In the genomic region with DNA sequence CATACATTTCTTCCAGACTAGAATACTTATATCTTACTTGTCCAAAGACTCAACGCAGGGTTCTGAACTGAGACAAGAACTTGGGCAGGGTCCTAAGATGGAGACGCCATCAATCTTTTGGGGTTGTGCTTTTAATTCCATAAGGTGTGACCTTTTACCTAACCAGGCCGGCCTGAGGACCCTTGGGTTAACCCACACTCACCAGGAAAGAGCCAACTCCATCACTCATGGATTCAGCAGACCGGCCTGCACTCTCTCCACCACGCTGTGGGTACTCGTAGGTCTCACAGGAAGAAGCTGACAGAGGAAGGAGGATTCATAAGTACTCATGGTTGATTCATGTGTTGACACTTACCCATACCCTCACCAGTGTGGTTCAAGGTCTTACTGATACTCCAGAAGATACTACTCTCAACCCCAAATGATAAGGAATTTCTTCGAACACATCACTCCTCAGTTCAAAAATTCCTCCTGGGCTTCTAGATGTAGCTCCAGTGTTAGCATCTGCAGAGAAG, we compare ENCODE assay signal across 18 cellular contexts. TPM values are rescaled to one million over a fixed set of nuclear protein-coding genes. Genes with fewer than 3 reads are reported as not detected.
DNase-seq lines count a peak whose midpoint lies in the region; ATAC-seq and TF ChIP-seq lines count a peak whose summit lies in the region.
"Had no signal": no experiment of that assay in that cellular context is flagged by ENCODE, and none has a peak within 500 bp of the region (broad histone marks: within the 10 kb centered on the region; RNA-seq: fewer than 3 reads in every experiment).

No MANE protein-coding gene starts in this region.

- intact Hi-C loops in activated CD8-positive, alpha-beta T cell treated with anti-CD3 and anti-CD28 coated beads for 36 hours (cut with micrococcal nuclease), result loop anchor here (10.0 kb wide), 3 partner anchors 60 to 340 kb away; a partner anchor contains a TSS

- no peaks in the 10 kb centered on the region for H3K27me3 Mint-ChIP-seq in activated CD8-positive, alpha-beta T cell treated with anti-CD3 and anti-CD28 coated beads, Interleukin-2, amount 10 ng/mL, durations not matched to agents 7 days and 5 days (ENCODE audit: low read depth)
- H3K27me3 Mint-ChIP-seq in activated CD8-positive, alpha-beta T cell treated with anti-CD3 and anti-CD28 coated beads for 36 hours, result no peaks in the 10 kb centered on the region
- no peaks in the 10 kb centered on the region for H3K27me3 Mint-ChIP-seq in IgD-negative memory B cell
- no peaks in the 10 kb centered on the region for H3K27me3 Mint-ChIP-seq in central memory CD8-positive, alpha-beta T cell

- H3K4me1 Mint-ChIP-seq in activated CD8-positive, alpha-beta T cell treated with anti-CD3 and anti-CD28 coated beads, Interleukin-2, amount 10 ng/mL, durations not matched to agents 7 days and 5 days (ENCODE audit: low read depth), result peaks cover 45% of the 10 kb centered on the region
- H3K4me1 Mint-ChIP-seq in activated CD8-positive, alpha-beta T cell treated with anti-CD3 and anti-CD28 coated beads for 36 hours (ENCODE audit: low read depth), result peaks cover 17% of the 10 kb centered on the region
- H3K4me1 Mint-ChIP-seq in IgD-negative memory B cell, result peaks cover 22 to 34% (median 34%) of the 10 kb centered on the region in 3 donors
- no peaks in the 10 kb centered on the region for H3K4me1 Mint-ChIP-seq in central memory CD8-positive, alpha-beta T cell
- H3K4me1 Mint-ChIP-seq: GM23338 had no signal

- peaks cover 29% of the 10 kb centered on the region for H3K36me3 Mint-ChIP-seq in activated CD8-positive, alpha-beta T cell treated with anti-CD3 and anti-CD28 coated beads, Interleukin-2, amount 10 ng/mL, durations not matched to agents 7 days and 5 days (ENCODE audit: low read depth)
- H3K36me3 Mint-ChIP-seq in activated CD8-positive, alpha-beta T cell treated with anti-CD3 and anti-CD28 coated beads for 36 hours (ENCODE audit: low read depth), result no peaks in the 10 kb centered on the region
- H3K36me3 Mint-ChIP-seq in IgD-negative memory B cell, result peaks cover 18% of the 10 kb centered on the region
- H3K36me3 Mint-ChIP-seq in central memory CD8-positive, alpha-beta T cell (ENCODE audit: insufficient read depth), result no peaks in the 10 kb centered on the region

- POLR2A ChIA-PET in activated CD8-positive, alpha-beta T cell treated with anti-CD3 and anti-CD28 coated beads, Interleukin-2, amount 10 ng/mL, durations not matched to agents 7 days and 5 days (lab: Charles Lee), result no interaction called here
- POLR2A ChIA-PET in activated CD8-positive, alpha-beta T cell treated with anti-CD3 and anti-CD28 coated beads for 36 hours (lab: Charles Lee), result interaction anchor here (1.3 kb wide), 1 partner anchor 85 kb away, joined by 3 read pairs; no protein-coding TSS in a partner anchor

- no peak for DNase-seq in activated CD8-positive, alpha-beta T cell treated with anti-CD3 and anti-CD28 coated beads, Interleukin-2, amount 10 ng/mL, durations not matched to agents 7 days and 5 days
- no peak for DNase-seq in activated CD8-positive, alpha-beta T cell treated with anti-CD3 and anti-CD28 coated beads for 36 hours
- no peak for DNase-seq in central memory CD8-positive, alpha-beta T cell (ENCODE audit: low spot score in 2 of 2)
- peak; percentile 24 for DNase-seq in stimulated activated CD8-positive, alpha-beta memory T cell treated with anti-CD3 and anti-CD28 coated beads, Interleukin-4, amount 100 ng/mL, for 48 hours
- DNase-seq in GM13976 (ENCODE audit: low spot score) (no peak), RKO (ENCODE audit: low spot score) (no peak)
- DNase-seq: DMS 273 treated with DMSO at 0.1 percent for 48 hours; GF-D8; NCI-H2029; NCI-H2171; NCI-H446; NCI-H69; NK-92 treated with Interleukin-12 subunit alpha and Interleukin-12 subunit beta, amount 100 ng/mL, for 24 hours; OCI-M1; RPMI8226 had no signal

- peak overlapping the region; percentile 4 for H3K27ac Mint-ChIP-seq in activated CD8-positive, alpha-beta T cell treated with anti-CD3 and anti-CD28 coated beads, Interleukin-2, amount 10 ng/mL, durations not matched to agents 7 days and 5 days
- no peak overlapping the region for H3K27ac Mint-ChIP-seq in activated CD8-positive, alpha-beta T cell treated with anti-CD3 and anti-CD28 coated beads for 36 hours
- peak overlapping the region in 2 of 3 donors; percentile 47 to 76 for H3K27ac Mint-ChIP-seq in IgD-negative memory B cell
- peak overlapping the region; percentile 4 for H3K27ac Mint-ChIP-seq in central memory CD8-positive, alpha-beta T cell (ENCODE audit: low read depth)
- H3K27ac Mint-ChIP-seq: GM23338 had no signal

- CTCF ChIA-PET in activated CD8-positive, alpha-beta T cell treated with anti-CD3 and anti-CD28 coated beads, Interleukin-2, amount 10 ng/mL, durations not matched to agents 7 days and 5 days (lab: Charles Lee), result interaction anchor here (0.8 kb wide), 1 partner anchor 340 kb away, joined by 3 read pairs; no protein-coding TSS in a partner anchor
- CTCF ChIA-PET in activated CD8-positive, alpha-beta T cell treated with anti-CD3 and anti-CD28 coated beads for 36 hours (lab: Charles Lee), result interaction anchor here (1.0 kb wide), 1 partner anchor 340 kb away, joined by 3 read pairs; no protein-coding TSS in a partner anchor

- no peak for ATAC-seq in activated CD8-positive, alpha-beta T cell treated with anti-CD3 and anti-CD28 coated beads, Interleukin-2, amount 10 ng/mL, durations not matched to agents 7 days and 5 days
- ATAC-seq in activated CD8-positive, alpha-beta T cell treated with anti-CD3 and anti-CD28 coated beads for 36 hours, result no peak
- no peak for ATAC-seq in central memory CD8-positive, alpha-beta T cell (replicated peaks; ENCODE audit: extremely low read depth, poor library complexity, severe bottlenecking)
- ATAC-seq: GM23338, HCT116 had no signal

- no peaks in the 10 kb centered on the region for H3K9me3 Mint-ChIP-seq in activated CD8-positive, alpha-beta T cell treated with anti-CD3 and anti-CD28 coated beads, Interleukin-2, amount 10 ng/mL, durations not matched to agents 7 days and 5 days (ENCODE audit: insufficient read depth)
- no peaks in the 10 kb centered on the region for H3K9me3 Mint-ChIP-seq in activated CD8-positive, alpha-beta T cell treated with anti-CD3 and anti-CD28 coated beads for 36 hours
- H3K9me3 Mint-ChIP-seq in IgD-negative memory B cell, result no peaks in the 10 kb centered on the region
- H3K9me3 Mint-ChIP-seq in central memory CD8-positive, alpha-beta T cell, result no peaks in the 10 kb centered on the region
- H3K9me3 Mint-ChIP-seq: GM23338 had no signal

- TF ChIP-seq CTCF in activated CD8-positive, alpha-beta T cell treated with anti-CD3 and anti-CD28 coated beads for 36 hours (IDR thresholded peaks at IDR 0.05), result no peak
- TF ChIP-seq CTCF in GM13976 (IDR thresholded peaks at IDR 0.05; ENCODE audit: borderline replicate concordance, control extremely low read depth, extremely low read depth, insufficient read depth, missing control alignments), result no peak

- H3K4me3 Mint-ChIP-seq in activated CD8-positive, alpha-beta T cell treated with anti-CD3 and anti-CD28 coated beads, Interleukin-2, amount 10 ng/mL, durations not matched to agents 7 days and 5 days, result no peak overlapping the region
- no peak overlapping the region for H3K4me3 Mint-ChIP-seq in activated CD8-positive, alpha-beta T cell treated with anti-CD3 and anti-CD28 coated beads for 36 hours
- no peak overlapping the region for H3K4me3 Mint-ChIP-seq in IgD-negative memory B cell
- H3K4me3 Mint-ChIP-seq in central memory CD8-positive, alpha-beta T cell, result no peak overlapping the region
- H3K4me3 Mint-ChIP-seq: GM23338 had no signal

- in situ Hi-C loops in GM13976 (cut with MboI; ENCODE audit: low sequenced_read_pairs, unreplicated experiment), result loop anchor here (10.0 kb wide), 2 partner anchors 190 to 340 kb away; a partner anchor contains a TSS

RNA-seq across cellular contexts. Expression of a gene that starts 36.2 kb away (rescaled TPM):
- total RNA-seq in activated CD8-positive, alpha-beta T cell treated with anti-CD3 and anti-CD28 coated beads, Interleukin-2, amount 10 ng/mL, durations not matched to agents 7 days and 5 days, result 10 to 100 TPM; 11.9 to 12.8 TPM
- 1 to 10 TPM; 6.8 to 7.7 TPM for total RNA-seq in activated CD8-positive, alpha-beta T cell treated with anti-CD3 and anti-CD28 coated beads for 36 hours
- 0.30 TPM for polyA plus RNA-seq in IgD-negative memory B cell

RNA-seq across cellular contexts. Expression of a gene that starts 36.5 kb away (rescaled TPM):
- 1 to 10 TPM; 7.1 to 7.8 TPM for total RNA-seq in activated CD8-positive, alpha-beta T cell treated with anti-CD3 and anti-CD28 coated beads, Interleukin-2, amount 10 ng/mL, durations not matched to agents 7 days and 5 days
- 1 to 10 TPM; 4.1 to 5.2 TPM for total RNA-seq in activated CD8-positive, alpha-beta T cell treated with anti-CD3 and anti-CD28 coated beads for 36 hours
- 1.9 TPM for polyA plus RNA-seq in IgD-negative memory B cell
